In genomic region chr10:102796407-102797176, GRCh38 we compare ENCODE assay signal across 8 cellular contexts. TPM values are rescaled to one million over a fixed set of nuclear protein-coding genes. Genes with fewer than 3 reads are reported as not detected.
A peak's percentile ranks its signal among the peaks of the same experiment; 100 is the strongest.
DNase-seq lines count a peak whose midpoint lies in the region; ATAC-seq, FAIRE-seq and TF ChIP-seq lines count a peak whose summit lies in the region.

No MANE protein-coding gene starts in this region.

- POLR2A ChIA-PET in A673 (lab: Charles Lee; ENCODE audit: low non-redundant PET), result no interaction called here

- intact Hi-C loops in pancreas (cut with DNase I), result no loop called here
- intact Hi-C loops in upper lobe of right lung (cut with DNase I), result no loop called here
- intact Hi-C loops in A673 (cut with micrococcal nuclease; ENCODE audit: unreplicated experiment), result no loop called here

- peak overlapping the region in 2 of 4 donors; percentile 24 to 47 for H3K27ac ChIP-seq in pancreas
- H3K27ac ChIP-seq in upper lobe of right lung, result peak overlapping the region; percentile 55
- no peak overlapping the region for H3K27ac ChIP-seq in A673 (ENCODE audit: low read depth, low read length, poor library complexity, severe bottlenecking)

- peak; percentile 97 for ATAC-seq in GM21381 (IDR thresholded peaks at IDR 0.05; ENCODE audit: unreplicated experiment)
- peak; percentile 79 to 96 (median 92) for ATAC-seq in pancreas
- peak; percentile 95 for ATAC-seq in upper lobe of right lung

- in situ Hi-C loops in KBM-7 (cut with MboI; ENCODE audit: low pct_unique_long_range_greater_than_20kb, low sequenced_read_pairs), result no loop called here

- TF ChIP-seq CTCF in pancreas (IDR thresholded peaks at IDR 0.05), result no peak
- no peak for TF ChIP-seq CTCF in upper lobe of right lung (IDR thresholded peaks at IDR 0.05)
- no peak for TF ChIP-seq CTCF in A673 (conservative IDR thresholded peaks at IDR 0.05; ENCODE audit: low read depth, low read length)

- CTCF ChIA-PET in A673 (lab: Charles Lee), result no interaction called here

- DNase-seq in C1 segment of cervical spinal cord (lab: John Stamatoyannopoulos, UW) (peak in 11 of 14 donors; percentile 21 to 88 (median 62)), KBM-7 (peak; percentile 65), fibroblast of gingiva (ENCODE audit: low read depth) (peak; percentile 76), pancreas (peak in 3 of 6 donors; percentile 31 to 73 (median 54)), upper lobe of right lung (peak; percentile 80), A673 (ENCODE audit: low spot score) (no peak)
- peak; percentile 30 to 31 for DNase-seq in activated CD8-positive, alpha-beta memory T cell treated with anti-CD3 and anti-CD28 coated beads for 4 hours (ENCODE audit: low read depth in 2 of 2)

- 51 to 61% methylated on average over 9 of the region's 9 CpGs for WGBS in pancreas, 2 donors

- H3K36me3 ChIP-seq in pancreas (peaks cover 0 to 20% (median 3%) of the 10 kb centered on the region in 3 donors), upper lobe of right lung (peaks cover 27% of the 10 kb centered on the region), A673 (ENCODE audit: insufficient read depth, low read length, poor library complexity, severe bottlenecking) (peaks cover 4% of the 10 kb centered on the region)

- H3K27me3 ChIP-seq in pancreas (no peaks in the 10 kb centered on the region), upper lobe of right lung (no peaks in the 10 kb centered on the region), A673 (replicated peaks; ENCODE audit: insufficient read depth, low read depth, low read length, poor library complexity) (no peaks in the 10 kb centered on the region)

- no peak overlapping the region for H3K4me3 ChIP-seq in pancreas
- no peak overlapping the region for H3K4me3 ChIP-seq in upper lobe of right lung
- H3K4me3 ChIP-seq in A673 (ENCODE audit: low read depth, low read length, poor library complexity, severe bottlenecking), result no peak overlapping the region

- FAIRE-seq in pancreas (lab: Jason Lieb, UNC), result no peak

- BruUV-seq in A673 (replicated peaks; lab: Mats Ljungman, UMichigan), result no TSS peak

- H3K9me3 ChIP-seq in pancreas, result no peaks in the 10 kb centered on the region
- no peaks in the 10 kb centered on the region for H3K9me3 ChIP-seq in upper lobe of right lung
- no peaks in the 10 kb centered on the region for H3K9me3 ChIP-seq in A673 (ENCODE audit: low read depth, low read length, poor library complexity, severe bottlenecking)

- H3K4me1 ChIP-seq in pancreas (no peaks in the 10 kb centered on the region), upper lobe of right lung (peaks cover 61% of the 10 kb centered on the region), A673 (ENCODE audit: insufficient read depth, low read length, poor library complexity, severe bottlenecking) (peaks cover 23% of the 10 kb centered on the region)

RNA-seq across cellular contexts. Expression of gene CYP17A1, which starts 40.6 kb away (rescaled TPM):
- total RNA-seq in pancreas (1 to 10 TPM in 1 of 6 donors, under 1 TPM in 4, not detected in 1; 0.12 to 6.4 (median 0.38) TPM), upper lobe of right lung (1.9 TPM), A673 (2021) (not detected in 2 replicates)
- polyA plus RNA-seq in pancreas, result under 1 TPM; 0.11 to 0.35 TPM

RNA-seq across cellular contexts. Expression of gene WBP1L, which starts 52.8 kb away (rescaled TPM):
- total RNA-seq in pancreas, result 10 to 100 TPM in 5 of 6 donors, 1 to 10 TPM in 1; 9.0 to 27.3 (median 12.1) TPM
- 10 to 100 TPM; 10.5 to 11.0 TPM for polyA plus RNA-seq in pancreas
- 49.0 TPM for total RNA-seq in upper lobe of right lung
- 20.0 and 20.3 TPM in 2 replicates for total RNA-seq in A673 (2021)

RNA-seq across cellular contexts. Expression of gene BORCS7, which starts 57.5 kb away (rescaled TPM):
- total RNA-seq in pancreas (10 to 100 TPM in 2 of 6 donors, 1 to 10 TPM in 4; 5.3 to 11.8 (median 9.6) TPM), upper lobe of right lung (22.1 TPM), A673 (2021) (8.2 and 11.1 TPM in 2 replicates)
- polyA plus RNA-seq in pancreas, result 10 to 100 TPM; 11.1 to 24.3 TPM
